Comparison of ENCODE assay signal across 8 cellular contexts in genomic region chr5:151659001-151659754, GRCh38. TPM values are rescaled to one million over a fixed set of nuclear protein-coding genes. Genes with fewer than 3 reads are reported as not detected.
DNase-seq lines count a peak whose midpoint lies in the region; ATAC-seq and TF ChIP-seq lines count a peak whose summit lies in the region.

No MANE protein-coding gene starts in this region.

- no peaks in the 10 kb centered on the region for H3K36me3 ChIP-seq in KMS-11 (ENCODE audit: insufficient read depth)
- H3K36me3 ChIP-seq in neutrophil, result no peaks in the 10 kb centered on the region

- intact Hi-C loops in activated T-helper 1 cell treated with anti-CD3 and anti-CD28 coated beads, Interleukin-12 subunit alpha, Interleukin-12 subunit beta, Interleukin-2, Interleukin-4 antibody, amounts not matched to agents 30 ng/mL and 10 ng/mL and 1 ng/mL, durations not matched to agents 14 hours and 24 hours and 36 hours (cut with micrococcal nuclease), result loop anchor here (1.0 to 10.0 kb wide), 6 partner anchors 59 to 846 kb away; partner anchors contain the start of gene G3BP1

- H4K20me1 ChIP-seq in KMS-11 (ENCODE audit: insufficient read depth), result no peaks in the 10 kb centered on the region

- H3K9me3 ChIP-seq in neutrophil, result no peaks in the 10 kb centered on the region

- no peaks in the 10 kb centered on the region for H3K9me3 Mint-ChIP-seq in activated T-helper 1 cell treated with anti-CD3 and anti-CD28 coated beads, Interleukin-12 subunit alpha, Interleukin-12 subunit beta, Interleukin-2, Interleukin-4 antibody, amounts not matched to agents 30 ng/mL and 10 ng/mL and 1 ng/mL, durations not matched to agents 14 hours and 24 hours and 36 hours

- no peak overlapping the region for H3K27ac Mint-ChIP-seq in activated T-helper 1 cell treated with anti-CD3 and anti-CD28 coated beads, Interleukin-12 subunit alpha, Interleukin-12 subunit beta, Interleukin-2, Interleukin-4 antibody, amounts not matched to agents 30 ng/mL and 10 ng/mL and 1 ng/mL, durations not matched to agents 14 hours and 24 hours and 36 hours

- no peaks in the 10 kb centered on the region for H3K36me3 Mint-ChIP-seq in activated T-helper 1 cell treated with anti-CD3 and anti-CD28 coated beads, Interleukin-12 subunit alpha, Interleukin-12 subunit beta, Interleukin-2, Interleukin-4 antibody, amounts not matched to agents 30 ng/mL and 10 ng/mL and 1 ng/mL, durations not matched to agents 14 hours and 24 hours and 36 hours (ENCODE audit: low read depth)

- no peak overlapping the region for H3K4me2 ChIP-seq in KMS-11

- no peak overlapping the region for H3K9ac ChIP-seq in KMS-11

- H3K27me3 ChIP-seq in KMS-11 (ENCODE audit: insufficient read depth, low read depth), result no peaks in the 10 kb centered on the region
- no peaks in the 10 kb centered on the region for H3K27me3 ChIP-seq in neutrophil

- peaks cover 12% of the 10 kb centered on the region for H3K4me1 Mint-ChIP-seq in activated T-helper 1 cell treated with anti-CD3 and anti-CD28 coated beads, Interleukin-12 subunit alpha, Interleukin-12 subunit beta, Interleukin-2, Interleukin-4 antibody, amounts not matched to agents 30 ng/mL and 10 ng/mL and 1 ng/mL, durations not matched to agents 14 hours and 24 hours and 36 hours (ENCODE audit: low read depth)

- H3K4me3 Mint-ChIP-seq in activated T-helper 1 cell treated with anti-CD3 and anti-CD28 coated beads, Interleukin-12 subunit alpha, Interleukin-12 subunit beta, Interleukin-2, Interleukin-4 antibody, amounts not matched to agents 30 ng/mL and 10 ng/mL and 1 ng/mL, durations not matched to agents 14 hours and 24 hours and 36 hours, result no peak overlapping the region

- DNase-seq in EH (ENCODE audit: low read depth), result peak; percentile 87
- peak; percentile 71 for DNase-seq in RPMI7951 (ENCODE audit: low read depth)
- peak; percentile 68 for DNase-seq in activated T-helper 1 cell treated with anti-CD3 and anti-CD28 coated beads, Interleukin-12 subunit alpha, Interleukin-12 subunit beta, Interleukin-2, Interleukin-4 antibody, amounts not matched to agents 30 ng/mL and 10 ng/mL and 1 ng/mL, durations not matched to agents 14 hours and 24 hours and 36 hours (ENCODE audit: low spot score)
- DNase-seq in fibroblast of villous mesenchyme (ENCODE audit: low read depth), result peak; percentile 90
- DNase-seq in substantia nigra (lab: John Stamatoyannopoulos, UW), result peak; percentile 18 to 90 (median 77)

- TF ChIP-seq CTCF in KMS-11 (conservative IDR thresholded peaks at IDR 0.05; ENCODE audit: low read depth, low read length) (peak; percentile 86), fibroblast of villous mesenchyme (IDR thresholded peaks at IDR 0.05; ENCODE audit: insufficient read depth, low read depth, low read length) (peak; percentile 90), neutrophil (IDR thresholded peaks at IDR 0.05) (peak; percentile 79)

- peak; percentile 62 for ATAC-seq in GM21723 (IDR thresholded peaks at IDR 0.05; ENCODE audit: unreplicated experiment)

- H3K27ac ChIP-seq in KMS-11, result no peak overlapping the region
- no peak overlapping the region for H3K27ac ChIP-seq in neutrophil
- H3K27ac ChIP-seq in substantia nigra (ENCODE audit: low read depth, low read length, poor library complexity, severe bottlenecking), result no peak overlapping the region

- no peaks in the 10 kb centered on the region for H3K79me2 ChIP-seq in KMS-11 (ENCODE audit: insufficient read depth, low read depth)

- peak overlapping the region; percentile 30; the same call in 1 of the 2 replicates for H2AFZ ChIP-seq in KMS-11 (ENCODE audit: low read depth)

- H3K27me3 Mint-ChIP-seq in activated T-helper 1 cell treated with anti-CD3 and anti-CD28 coated beads, Interleukin-12 subunit alpha, Interleukin-12 subunit beta, Interleukin-2, Interleukin-4 antibody, amounts not matched to agents 30 ng/mL and 10 ng/mL and 1 ng/mL, durations not matched to agents 14 hours and 24 hours and 36 hours (ENCODE audit: insufficient read depth), result peaks cover 12% of the 10 kb centered on the region

- H3K4me1 ChIP-seq in KMS-11 (ENCODE audit: low read depth, poor library complexity, severe bottlenecking) (no peaks in the 10 kb centered on the region), neutrophil (ENCODE audit: control insufficient read depth in 1 of 2, insufficient read depth in 1 of 2, low read depth in 1 of 2, low read length in 1 of 2) (peaks cover 12 to 14% of the 10 kb centered on the region in 2 experiments)

- H3K4me3 ChIP-seq in KMS-11 (IDR thresholded peaks at IDR 0.05; ENCODE audit: insufficient read depth, low read depth, low read length) (no peak overlapping the region), fibroblast of villous mesenchyme (ENCODE audit: low read depth, low read length) (no peak overlapping the region), neutrophil (ENCODE audit: low read depth in 1 of 2, low read length in 1 of 2) (no peak overlapping the region)

RNA-seq across cellular contexts. Expression of gene SPARC, which starts 27.5 kb away (rescaled TPM):
- 2,339 and 3,437 TPM in 2 replicates for total RNA-seq in RPMI7951 (2014; rRNA removed; shearing (Covaris generic))
- not detected in 2 replicates for total RNA-seq in activated T-helper 1 cell treated with anti-CD3 and anti-CD28 coated beads, Interleukin-12 subunit alpha, Interleukin-12 subunit beta, Interleukin-2, Interleukin-4 antibody, amounts not matched to agents 30 ng/mL and 10 ng/mL and 1 ng/mL, durations not matched to agents 14 hours and 24 hours and 36 hours
- total RNA-seq in fibroblast of villous mesenchyme, result 1,969 and 2,230 TPM in 2 replicates

Comparison
In these comparisons a context has a peak if more than half of its experiments do, and no peak if none do; other contexts are left out.
1. RNA of gene SPARC, which starts 27.5 kb away (total RNA-seq): 2,339 to 3,437 TPM in RPMI7951 and 1,969 to 2,230 TPM in fibroblast of villous mesenchyme; not detected in activated T-helper 1 cell treated with anti-CD3 and anti-CD28 coated beads, Interleukin-12 subunit alpha, Interleukin-12 subunit beta, Interleukin-2, Interleukin-4 antibody, amounts not matched to agents 30 ng/mL and 10 ng/mL and 1 ng/mL, durations not matched to agents 14 hours and 24 hours and 36 hours; every median in the first group is over 1,000 times any median in the second.
2. Peak in every context shown above with its lines, with median percentiles within 50 percentile points of each other: DNase-seq and CTCF ChIP-seq.